Comparison of ENCODE assay signal across 1 cellular context in the genomic region with DNA sequence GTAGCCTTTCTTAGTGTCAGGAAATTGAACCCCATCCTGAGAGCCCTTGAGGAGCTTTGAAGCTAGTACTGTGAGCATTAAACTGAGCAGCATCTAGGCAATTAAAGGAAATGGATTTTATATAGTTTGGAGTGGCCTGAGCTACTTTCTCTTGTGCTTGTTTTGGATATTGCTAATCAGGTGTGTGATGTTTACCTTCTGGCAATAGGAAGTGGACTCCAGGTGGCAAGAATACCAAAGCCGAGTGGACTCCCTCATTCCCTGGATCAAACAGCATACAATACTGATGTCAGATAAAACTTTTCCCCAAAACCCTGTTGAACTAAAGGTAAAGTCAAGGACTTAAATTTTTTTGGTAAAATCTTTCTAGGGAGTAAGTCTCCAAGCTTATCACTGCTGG.
TF ChIP-seq lines count a peak whose summit lies in the region.

No MANE protein-coding gene starts in this region.

TF ChIP-seq in HepG2, 621 proteins besides CTCF, POLR2A, EP300 and RAD21:
- TF ChIP-seq FOXM1 (CRISPR knock-in tag; IDR thresholded peaks at IDR 0.05) = no peak
- TF ChIP-seq, protein P1, sequence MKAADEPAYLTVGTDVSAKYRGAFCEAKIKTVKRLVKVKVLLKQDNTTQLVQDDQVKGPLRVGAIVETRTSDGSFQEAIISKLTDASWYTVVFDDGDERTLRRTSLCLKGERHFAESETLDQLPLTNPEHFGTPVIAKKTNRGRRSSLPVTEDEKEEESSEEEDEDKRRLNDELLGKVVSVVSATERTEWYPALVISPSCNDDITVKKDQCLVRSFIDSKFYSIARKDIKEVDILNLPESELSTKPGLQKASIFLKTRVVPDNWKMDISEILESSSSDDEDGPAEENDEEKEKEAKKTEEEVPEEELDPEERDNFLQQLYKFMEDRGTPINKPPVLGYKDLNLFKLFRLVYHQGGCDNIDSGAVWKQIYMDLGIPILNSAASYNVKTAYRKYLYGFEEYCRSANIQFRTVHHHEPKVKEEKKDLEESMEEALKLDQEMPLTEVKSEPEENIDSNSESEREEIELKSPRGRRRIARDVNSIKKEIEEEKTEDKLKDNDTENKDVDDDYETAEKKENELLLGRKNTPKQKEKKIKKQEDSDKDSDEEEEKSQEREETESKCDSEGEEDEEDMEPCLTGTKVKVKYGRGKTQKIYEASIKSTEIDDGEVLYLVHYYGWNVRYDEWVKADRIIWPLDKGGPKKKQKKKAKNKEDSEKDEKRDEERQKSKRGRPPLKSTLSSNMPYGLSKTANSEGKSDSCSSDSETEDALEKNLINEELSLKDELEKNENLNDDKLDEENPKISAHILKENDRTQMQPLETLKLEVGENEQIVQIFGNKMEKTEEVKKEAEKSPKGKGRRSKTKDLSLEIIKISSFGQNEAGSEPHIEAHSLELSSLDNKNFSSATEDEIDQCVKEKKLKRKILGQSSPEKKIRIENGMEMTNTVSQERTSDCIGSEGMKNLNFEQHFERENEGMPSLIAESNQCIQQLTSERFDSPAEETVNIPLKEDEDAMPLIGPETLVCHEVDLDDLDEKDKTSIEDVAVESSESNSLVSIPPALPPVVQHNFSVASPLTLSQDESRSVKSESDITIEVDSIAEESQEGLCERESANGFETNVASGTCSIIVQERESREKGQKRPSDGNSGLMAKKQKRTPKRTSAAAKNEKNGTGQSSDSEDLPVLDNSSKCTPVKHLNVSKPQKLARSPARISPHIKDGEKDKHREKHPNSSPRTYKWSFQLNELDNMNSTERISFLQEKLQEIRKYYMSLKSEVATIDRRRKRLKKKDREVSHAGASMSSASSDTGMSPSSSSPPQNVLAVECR (CRISPR knock-in tag; IDR thresholded peaks at IDR 0.05; ENCODE audit: borderline replicate concordance) = no peak
- TF ChIP-seq, protein P2, sequence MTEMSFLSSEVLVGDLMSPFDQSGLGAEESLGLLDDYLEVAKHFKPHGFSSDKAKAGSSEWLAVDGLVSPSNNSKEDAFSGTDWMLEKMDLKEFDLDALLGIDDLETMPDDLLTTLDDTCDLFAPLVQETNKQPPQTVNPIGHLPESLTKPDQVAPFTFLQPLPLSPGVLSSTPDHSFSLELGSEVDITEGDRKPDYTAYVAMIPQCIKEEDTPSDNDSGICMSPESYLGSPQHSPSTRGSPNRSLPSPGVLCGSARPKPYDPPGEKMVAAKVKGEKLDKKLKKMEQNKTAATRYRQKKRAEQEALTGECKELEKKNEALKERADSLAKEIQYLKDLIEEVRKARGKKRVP (CRISPR knock-in tag; IDR thresholded peaks at IDR 0.05) = no peak
- TF ChIP-seq ZNF569 (CRISPR knock-in tag; IDR thresholded peaks at IDR 0.05; ENCODE audit: borderline replicate concordance) = no peak
- TF ChIP-seq ZNF644 (CRISPR knock-in tag; IDR thresholded peaks at IDR 0.05; ENCODE audit: low read depth) = no peak
- TF ChIP-seq NFATC3 (CRISPR knock-in tag; IDR thresholded peaks at IDR 0.05) = no peak
- no peak for TF ChIP-seq FOXK1 (CRISPR knock-in tag; IDR thresholded peaks at IDR 0.05; ENCODE audit: borderline replicate concordance, low read depth)
- no peak for TF ChIP-seq ZNF878 (CRISPR knock-in tag; IDR thresholded peaks at IDR 0.05)
- TF ChIP-seq ZNF557 (CRISPR knock-in tag; IDR thresholded peaks at IDR 0.05) = no peak
- TF ChIP-seq, protein P3, sequence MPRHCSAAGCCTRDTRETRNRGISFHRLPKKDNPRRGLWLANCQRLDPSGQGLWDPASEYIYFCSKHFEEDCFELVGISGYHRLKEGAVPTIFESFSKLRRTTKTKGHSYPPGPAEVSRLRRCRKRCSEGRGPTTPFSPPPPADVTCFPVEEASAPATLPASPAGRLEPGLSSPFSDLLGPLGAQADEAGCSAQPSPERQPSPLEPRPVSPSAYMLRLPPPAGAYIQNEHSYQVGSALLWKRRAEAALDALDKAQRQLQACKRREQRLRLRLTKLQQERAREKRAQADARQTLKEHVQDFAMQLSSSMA (CRISPR knock-in tag; IDR thresholded peaks at IDR 0.05) = no peak
- TF ChIP-seq ZFYVE20 (CRISPR knock-in tag; IDR thresholded peaks at IDR 0.05; ENCODE audit: borderline replicate concordance, low read depth) = no peak
- TF ChIP-seq SETDB1 (CRISPR knock-in tag; IDR thresholded peaks at IDR 0.05; ENCODE audit: borderline replicate concordance) = no peak
- no peak for TF ChIP-seq NR2C2 (CRISPR knock-in tag; IDR thresholded peaks at IDR 0.05; ENCODE audit: borderline replicate concordance)
- TF ChIP-seq HNRNPL (IDR thresholded peaks at IDR 0.05; ENCODE audit: low read depth, low read length) = no peak
- no peak for TF ChIP-seq ZNF749 (CRISPR knock-in tag; IDR thresholded peaks at IDR 0.05; ENCODE audit: borderline replicate concordance)
